Comparison of ENCODE assay signal across 8 cellular contexts in genomic region chr17:80789356-80789902, GRCh38.
A peak's percentile ranks its signal among the peaks of the same experiment; 100 is the strongest.
DNase-seq lines count a peak whose midpoint lies in the region; ATAC-seq and TF ChIP-seq lines count a peak whose summit lies in the region.

No MANE protein-coding gene starts in this region.

- peaks cover 0 to 9% (median 0%) of the 10 kb centered on the region in 3 donors for H3K9me3 Mint-ChIP-seq in T-cell

- POLR2A ChIA-PET in T-cell (lab: Charles Lee), result no interaction called here

- H3K4me3 ChIP-seq in fibroblast of the aortic adventitia (ENCODE audit: low read depth, low read length) (peak overlapping the region; percentile 31), skeletal muscle satellite cell (ENCODE audit: low read length) (peak overlapping the region; percentile 39)

- H3K27me3 Mint-ChIP-seq in T-cell, result no peaks in the 10 kb centered on the region

- peaks cover 30% of the 10 kb centered on the region for H3K36me3 Mint-ChIP-seq in T-cell

- H3K4me3 Mint-ChIP-seq in T-cell, result peak overlapping the region; percentile 55 to 87 (median 74)

- H3K36me3 ChIP-seq in skeletal muscle satellite cell (ENCODE audit: insufficient read depth, low read length), result peaks cover 6% of the 10 kb centered on the region

- no peak for ATAC-seq in T-cell (replicated peaks in 1 of 4)
- ATAC-seq in HG02973 (IDR thresholded peaks at IDR 0.05; ENCODE audit: unreplicated experiment), result no peak
- no peak for ATAC-seq in GM21723 (IDR thresholded peaks at IDR 0.05; ENCODE audit: unreplicated experiment)

- peaks cover 82 to 90% (median 89%) of the 10 kb centered on the region in 3 donors for H3K4me1 Mint-ChIP-seq in T-cell

- H3K27ac Mint-ChIP-seq in T-cell, result peak overlapping the region; percentile 97 to 98

- peak; percentile 46 for DNase-seq in stimulated activated CD4-positive, alpha-beta T cell treated with anti-CD3 and anti-CD28 coated beads, Interleukin-4, amount 100 ng/mL, for 24 hours
- no peak for DNase-seq in stimulated activated CD4-positive, alpha-beta T cell treated with anti-CD3 and anti-CD28 coated beads, Interleukin-12 subunit alpha, Interleukin-12 subunit beta, amount 100 ng/mL, for 4 hours
- DNase-seq in T-cell (no peak), fibroblast of the aortic adventitia (ENCODE audit: low read depth) (peak; percentile 95), NCI-H82 treated with DMSO at 0.1 percent for 48 hours (lab: John Stamatoyannopoulos, UW; ENCODE audit: unreplicated experiment) (no peak)

- peak overlapping the region; percentile 75 for H3K4me2 ChIP-seq in skeletal muscle satellite cell (ENCODE audit: low read length)

- H3K4me1 ChIP-seq in skeletal muscle satellite cell (ENCODE audit: control insufficient read depth, insufficient read depth, low read length), result peaks cover 70% of the 10 kb centered on the region

- no peak for TF ChIP-seq CTCF in fibroblast of the aortic adventitia (IDR thresholded peaks at IDR 0.05; ENCODE audit: insufficient read depth, low read length)

- no peaks in the 10 kb centered on the region for H3K27me3 ChIP-seq in skeletal muscle satellite cell (ENCODE audit: control insufficient read depth, insufficient read depth, low read length)

- peak overlapping the region; percentile 74 for H3K9ac ChIP-seq in skeletal muscle satellite cell (ENCODE audit: low read depth, low read length)

- no peaks in the 10 kb centered on the region for H3K9me3 ChIP-seq in skeletal muscle satellite cell (replicated peaks; ENCODE audit: low read length)

- CTCF ChIA-PET in T-cell (lab: Charles Lee), result interaction anchor here in 1 of 2 donors (0.6 to 1.1 kb wide), 2 partner anchors 8 to 10 kb away, joined by 3 read pairs; no protein-coding TSS in a partner anchor

Comparison
In these comparisons a context has a peak if more than half of its experiments do, and no peak if none do; other contexts are left out.
1. DNase-seq: peak in stimulated activated CD4-positive, alpha-beta T cell treated with anti-CD3 and anti-CD28 coated beads, Interleukin-4, amount 100 ng/mL, for 24 hours (single experiment) and fibroblast of the aortic adventitia (single experiment); none in stimulated activated CD4-positive, alpha-beta T cell treated with anti-CD3 and anti-CD28 coated beads, Interleukin-12 subunit alpha, Interleukin-12 subunit beta, amount 100 ng/mL, for 4 hours (single experiment), T-cell (0 of 34) and NCI-H82 treated with DMSO at 0.1 percent for 48 hours (single experiment).